8 cellular contexts compared by ENCODE assay signal in the genomic region with DNA sequence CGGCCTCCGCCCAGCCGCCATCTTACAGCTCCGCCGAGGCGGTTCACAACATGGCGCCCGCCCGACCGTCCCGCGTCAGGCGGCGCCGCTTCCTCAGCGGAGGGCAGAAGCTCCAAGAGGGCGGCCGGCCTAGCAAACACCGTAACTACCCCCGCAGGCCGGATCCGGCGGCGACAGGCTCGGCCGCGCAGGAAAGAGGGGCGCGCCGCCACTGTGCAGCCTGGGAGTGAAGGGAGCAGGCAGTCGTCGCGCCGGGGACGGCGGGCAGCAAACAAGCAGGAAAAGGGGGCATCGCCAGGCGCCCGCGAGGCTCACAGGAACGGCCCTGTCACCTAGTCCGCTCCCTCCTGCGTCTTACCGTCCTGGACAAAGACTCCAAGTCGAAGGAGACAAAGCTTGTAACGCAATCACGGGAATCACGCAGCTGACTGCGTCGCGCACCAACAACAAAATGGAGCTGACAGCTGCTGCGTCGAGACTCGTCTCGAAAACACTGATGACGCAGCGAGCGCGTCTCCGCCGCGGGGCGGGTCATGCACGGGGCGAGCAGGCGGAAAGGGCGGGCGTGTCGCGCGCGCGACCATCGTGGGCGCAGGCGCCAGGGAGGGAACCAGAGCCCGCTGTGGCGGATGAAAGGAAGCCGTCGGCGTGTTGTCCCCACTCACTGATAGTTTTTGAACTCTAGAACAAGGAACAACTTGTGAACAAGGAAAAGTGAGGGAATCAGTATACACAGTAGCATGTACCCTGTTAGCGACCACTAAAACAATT. TPM values are rescaled to one million over a fixed set of nuclear protein-coding genes. Genes with fewer than 3 reads are reported as not detected.
DNase-seq lines count a peak whose midpoint lies in the region; ATAC-seq lines count a peak whose summit lies in the region.

A gene (minus strand): TSS at position 453 of the 771 bp plus-strand sequence. CDS start 2,796 bp downstream, outside the sequence.

- H3K4ac ChIP-seq in mesenchymal stem cell (ENCODE audit: low read depth in 1 of 2, low read length in 2 of 2): peak within 1 kb of the TSS; percentile 99 to 100

- under 1% methylated on average over 77 of the region's 82 CpGs for WGBS in mesenchymal stem cell

- peak within 1 kb of the TSS; percentile 66 for H2AK5ac ChIP-seq in mesenchymal stem cell (ENCODE audit: low read length, severe bottlenecking)

- H3K27ac Mint-ChIP-seq in effector memory CD8-positive, alpha-beta T cell: peak within 1 kb of the TSS; percentile 100

- H3K4me2 ChIP-seq in mesenchymal stem cell (ENCODE audit: low read length, poor library complexity, severe bottlenecking): peak within 1 kb of the TSS; percentile 73

- H3K36me3 ChIP-seq in mesenchymal stem cell (ENCODE audit: control insufficient read depth in 1 of 2, insufficient read depth in 2 of 2, low read depth in 1 of 2, low read length in 2 of 2): peaks cover 3 to 27% of the 10 kb centered on the region in 2 experiments

- peak; percentile 86 for ATAC-seq in GM21390 (IDR thresholded peaks at IDR 0.05; ENCODE audit: unreplicated experiment)
- peak; percentile 80 for ATAC-seq in effector memory CD8-positive, alpha-beta T cell (replicated peaks)

- peak within 1 kb of the TSS; percentile 83 to 100 for H3K14ac ChIP-seq in mesenchymal stem cell (ENCODE audit: low read length in 2 of 2)

- H2AFZ ChIP-seq in mesenchymal stem cell (ENCODE audit: low read depth, low read length): peak within 1 kb of the TSS; percentile 91

- H3K9me3 Mint-ChIP-seq in effector memory CD8-positive, alpha-beta T cell: no peaks in the 10 kb centered on the region

- H3K9ac ChIP-seq in mesenchymal stem cell (ENCODE audit: low read length): peak within 1 kb of the TSS; percentile 100

- peak within 1 kb of the TSS; percentile 99 to 100 for H3K4me3 ChIP-seq in mesenchymal stem cell (ENCODE audit: insufficient read depth in 1 of 2, low read depth in 1 of 2, low read length in 2 of 2)

- peaks cover 55% of the 10 kb centered on the region for H3K36me3 Mint-ChIP-seq in effector memory CD8-positive, alpha-beta T cell (ENCODE audit: insufficient read depth)

- DNase-seq in COR-L47 (lab: John Stamatoyannopoulos, UW) (peak; percentile 92), HUDEP-2 (lab: John Stamatoyannopoulos, UW; ENCODE audit: unreplicated experiment in 76 of 76) (peak in 75 of 76 experiments; percentile 39 to 94 (median 84)), NOMO-1 treated with dmso at 0.1 percent for 144 hours (lab: John Stamatoyannopoulos, UW; ENCODE audit: unreplicated experiment) (peak; percentile 75), mesenchymal stem cell (peak; percentile 95)
- peak; percentile 88 to 95 (median 90) for DNase-seq in activated CD8-positive, alpha-beta memory T cell treated with anti-CD3 and anti-CD28 coated beads for 48 hours (ENCODE audit: low read depth in 2 of 3, low spot score in 2 of 3)
- peak; percentile 93 to 95 (median 94) for DNase-seq in effector memory CD8-positive, alpha-beta T cell
- peak; percentile 95 for DNase-seq in stimulated activated CD8-positive, alpha-beta memory T cell treated with anti-CD3 and anti-CD28 coated beads, Interleukin-12 subunit alpha, Interleukin-12 subunit beta, amount 100 ng/mL, for 24 hours (ENCODE audit: extremely low read depth)

- no peaks in the 10 kb centered on the region for H3K27me3 ChIP-seq in mesenchymal stem cell (ENCODE audit: control insufficient read depth in 1 of 2, insufficient read depth in 1 of 2, low read length in 2 of 2)

- peak within 1 kb of the TSS in 1 of 2 experiments; percentile 100 for H3K23ac ChIP-seq in mesenchymal stem cell (ENCODE audit: low read length in 2 of 2)

- no peaks in the 10 kb centered on the region for H3K27me3 Mint-ChIP-seq in effector memory CD8-positive, alpha-beta T cell

- peak within 1 kb of the TSS; percentile 91 for H2BK5ac ChIP-seq in mesenchymal stem cell (ENCODE audit: low read depth, low read length, poor library complexity, severe bottlenecking)

- peak within 1 kb of the TSS; percentile 99 to 100 for H3K18ac ChIP-seq in mesenchymal stem cell (ENCODE audit: low read depth in 1 of 2, low read length in 2 of 2)

- H3K4me3 Mint-ChIP-seq in effector memory CD8-positive, alpha-beta T cell: peak within 1 kb of the TSS; percentile 81 to 92

- H2BK120ac ChIP-seq in mesenchymal stem cell (ENCODE audit: low read depth, low read length): peak within 1 kb of the TSS; percentile 82

- H3K9me3 ChIP-seq in mesenchymal stem cell (ENCODE audit: control insufficient read depth, low read length): no peaks in the 10 kb centered on the region

- H4K91ac ChIP-seq in mesenchymal stem cell (ENCODE audit: low read length): peak within 1 kb of the TSS; percentile 98

- H3K27ac ChIP-seq in mesenchymal stem cell (ENCODE audit: low read length, poor library complexity, severe bottlenecking): peak within 1 kb of the TSS; percentile 92

- peak within 1 kb of the TSS; percentile 95 for H4K8ac ChIP-seq in mesenchymal stem cell (ENCODE audit: low read length)

- H3K4me1 ChIP-seq in mesenchymal stem cell (ENCODE audit: control insufficient read depth, insufficient read depth, low read depth, low read length): peaks cover 3% of the 10 kb centered on the region

- peak within 1 kb of the TSS; percentile 1 for H2BK15ac ChIP-seq in mesenchymal stem cell (ENCODE audit: low read depth, poor library complexity, severe bottlenecking)

- H3K79me1 ChIP-seq in mesenchymal stem cell (replicated peaks; ENCODE audit: low read length, poor library complexity, severe bottlenecking): no peaks in the 10 kb centered on the region

- H2BK12ac ChIP-seq in mesenchymal stem cell (ENCODE audit: low read length in 2 of 2): peak within 1 kb of the TSS in 1 of 2 experiments; percentile 63

- H3K4me1 Mint-ChIP-seq in effector memory CD8-positive, alpha-beta T cell (ENCODE audit: low read depth in 2 of 2): peaks cover 29 to 31% of the 10 kb centered on the region in 2 donors

RNA-seq across cellular contexts. Expression of the gene that starts here (rescaled TPM):
- polyA plus RNA-seq in mesenchymal stem cell (2013, experiment 1 of 2): 40.9 TPM
- polyA plus RNA-seq in mesenchymal stem cell (2013, experiment 2 of 2): 47.3 TPM

Comparison
In these comparisons a context has a peak if more than half of its experiments do, and no peak if none do; other contexts are left out.
1. Peak in every context shown above with its lines: DNase-seq, ATAC-seq, H3K4me3 ChIP-seq and H3K27ac ChIP-seq.